8 cellular contexts compared by ENCODE assay signal in the genomic region with DNA sequence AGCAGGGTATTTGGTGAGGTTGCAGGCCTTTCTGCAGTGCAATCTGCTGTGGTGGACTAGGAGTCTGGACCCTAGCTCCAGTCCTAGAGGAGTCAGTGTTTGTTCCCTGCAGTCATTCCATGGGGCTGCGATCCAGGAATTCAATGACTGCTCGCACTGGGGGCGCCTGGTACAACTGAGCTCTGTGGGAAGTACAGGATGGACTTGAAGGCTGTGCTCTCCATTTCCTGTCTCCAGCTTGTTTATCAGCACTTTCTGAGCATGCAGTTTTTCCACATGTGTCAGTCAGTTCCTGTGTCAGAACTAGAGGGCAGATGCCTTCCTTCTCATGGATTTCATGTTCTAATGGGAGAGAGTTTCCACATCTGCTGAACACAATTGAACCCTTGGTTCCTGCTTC. TPM values are rescaled to one million over a fixed set of nuclear protein-coding genes. Genes with fewer than 3 reads are reported as not detected.
DNase-seq lines count a peak whose midpoint lies in the region; ATAC-seq and TF ChIP-seq lines count a peak whose summit lies in the region.

No MANE protein-coding gene starts in this region.

- no peak overlapping the region for H3K4me2 ChIP-seq in mammary epithelial cell (ENCODE audit: insufficient read depth, low read depth, low read length)

- in situ Hi-C loops in mammary epithelial cell (cut with MboI; ENCODE audit: low sequenced_read_pairs in 2 of 2): no loop called here

- H3K9me3 ChIP-seq in mammary epithelial cell (replicated peaks; ENCODE audit: insufficient read depth, low read length): no peaks in the 10 kb centered on the region
- no peaks in the 10 kb centered on the region for H3K9me3 ChIP-seq in esophagus squamous epithelium
- H3K9me3 ChIP-seq in uterus: no peaks in the 10 kb centered on the region

- no peaks in the 10 kb centered on the region for H3K27me3 Mint-ChIP-seq in MCF 10A (ENCODE audit: insufficient read depth, unreplicated experiment)

- H3K27me3 ChIP-seq in mammary epithelial cell (ENCODE audit: insufficient read depth, low read length) (no peaks in the 10 kb centered on the region), esophagus squamous epithelium (no peaks in the 10 kb centered on the region), uterus (no peaks in the 10 kb centered on the region)

- H2AFZ ChIP-seq in mammary epithelial cell (ENCODE audit: low read depth, low read length): no peak overlapping the region

- POLR2A ChIA-PET in MCF 10A (lab: Yijun Ruan, JAX): interaction anchor here (0.6 to 1.1 kb wide), 2 partner anchors 53 to 1300 kb away, joined by 3 read pairs; no protein-coding TSS in a partner anchor

- H3K36me3 ChIP-seq in mammary epithelial cell (ENCODE audit: insufficient read depth, low read length) (no peaks in the 10 kb centered on the region), esophagus squamous epithelium (peaks cover 0 to 18% (median 0%) of the 10 kb centered on the region in 3 donors), uterus (no peaks in the 10 kb centered on the region)

- intact Hi-C loops in mammary epithelial cell (cut with micrococcal nuclease) (no loop called here), MCF 10A (cut with micrococcal nuclease) (no loop called here), esophagus squamous epithelium (cut with DNase I) (no loop called here), uterus (cut with DNase I; ENCODE audit: low total_unique reads) (no loop called here)

- dilution Hi-C loops in mammary epithelial cell (cut with HindIII; ENCODE audit: low sequenced_read_pairs): no loop called here

- peaks cover 23% of the 10 kb centered on the region for H3K4me1 ChIP-seq in mammary epithelial cell (ENCODE audit: insufficient read depth, low read length)
- H3K4me1 ChIP-seq in esophagus squamous epithelium: peaks cover 6 to 55% (median 18%) of the 10 kb centered on the region in 3 donors
- H3K4me1 ChIP-seq in uterus: peaks cover 5 to 8% of the 10 kb centered on the region in 2 donors

- CTCF ChIA-PET in mammary epithelial cell (lab: Charles Lee; ENCODE audit: low non-redundant PET) (no interaction called here), MCF 10A (lab: Yijun Ruan, JAX) (interaction anchor here (0.6 kb wide), 1 partner anchor 199 kb away, joined by 3 read pairs; no protein-coding TSS in a partner anchor)

- DNase-seq in mammary epithelial cell (peak; percentile 4), MCF 10A (ENCODE audit: unreplicated experiment) (no peak), esophagus squamous epithelium (lab: John Stamatoyannopoulos, UW) (no peak), midbrain (lab: John Stamatoyannopoulos, UW) (peak; percentile 84), uterus (peak in 1 of 2 donors; percentile 26), mucosa of gallbladder (ENCODE audit: low spot score) (no peak), T1000 (lab: John Stamatoyannopoulos, UW) (no peak)

- no peak for TF ChIP-seq POLR2A in esophagus squamous epithelium (IDR thresholded peaks at IDR 0.05)
- no peak for TF ChIP-seq POLR2A in uterus (IDR thresholded peaks at IDR 0.05)

- no TSS peak for BruUV-seq in mammary epithelial cell (replicated peaks; lab: Mats Ljungman, UMichigan)
- no TSS peak for BruUV-seq in MCF 10A (replicated peaks; lab: Mats Ljungman, UMichigan)

- H3K27ac ChIP-seq in mammary epithelial cell (ENCODE audit: insufficient read depth, low read depth, low read length) (no peak overlapping the region), esophagus squamous epithelium (peak overlapping the region; percentile 24 to 80 (median 70)), uterus (peak overlapping the region; percentile 59 to 64)

- peaks cover 48% of the 10 kb centered on the region for H3K36me3 Mint-ChIP-seq in MCF 10A (ENCODE audit: insufficient read depth, unreplicated experiment)

- no peak overlapping the region for H3K27ac Mint-ChIP-seq in MCF 10A (ENCODE audit: low read depth, unreplicated experiment)

- WGBS in mammary epithelial cell (ENCODE audit: low coverage, missing lambda C conversion rate): 96% methylated on average over 3 of the region's 3 CpGs
- WGBS in esophagus squamous epithelium, 2 donors: 51 to 80% methylated on average over 3 of the region's 3 CpGs

- TF ChIP-seq CTCF in mammary epithelial cell (conservative IDR thresholded peaks at IDR 0.05 in 1 of 2, IDR thresholded peaks at IDR 0.05 in 1 of 2; ENCODE audit: extremely low read depth in 1 of 2, insufficient read depth in 1 of 2, low read depth in 1 of 2, low read length in 2 of 2) (no peak), MCF 10A (IDR thresholded peaks at IDR 0.05; ENCODE audit: unreplicated experiment) (no peak), esophagus squamous epithelium (IDR thresholded peaks at IDR 0.05) (no peak), uterus (IDR thresholded peaks at IDR 0.05) (no peak)

- H3K9ac ChIP-seq in mammary epithelial cell (ENCODE audit: insufficient read depth, low read length): no peak overlapping the region

- H3K79me2 ChIP-seq in mammary epithelial cell (ENCODE audit: insufficient read depth, low read length): no peaks in the 10 kb centered on the region

- H3K4me3 ChIP-seq in mammary epithelial cell (replicated peaks in 1 of 3; ENCODE audit: insufficient read depth in 1 of 3, low read depth in 2 of 3, low read length in 3 of 3) (no peak overlapping the region), esophagus squamous epithelium (no peak overlapping the region), uterus (no peak overlapping the region)

- no peak overlapping the region for H3K4me3 Mint-ChIP-seq in MCF 10A (ENCODE audit: unreplicated experiment)

- no peaks in the 10 kb centered on the region for H3K9me3 Mint-ChIP-seq in MCF 10A (ENCODE audit: unreplicated experiment)

- H3K4me1 Mint-ChIP-seq in MCF 10A (ENCODE audit: insufficient read depth, unreplicated experiment): peaks cover 25% of the 10 kb centered on the region

- no peak for ATAC-seq in GM21529 (IDR thresholded peaks at IDR 0.05; ENCODE audit: unreplicated experiment)

- no peaks in the 10 kb centered on the region for H4K20me1 ChIP-seq in mammary epithelial cell (ENCODE audit: insufficient read depth, low read length)

RNA-seq across cellular contexts. Expression of a gene that starts 46.7 kb away (rescaled TPM):
- total RNA-seq in mammary epithelial cell (10 to 100 TPM; 43.2 to 44.9 TPM), MCF 10A (2022) (52.2 and 62.2 TPM in 2 replicates), esophagus squamous epithelium (100 to 1,000 TPM in 1 of 4 donors, 10 to 100 TPM in 3; 52.6 to 104 (median 83.0) TPM), uterus (100 to 1,000 TPM in 1 of 4 donors, 10 to 100 TPM in 3; 40.9 to 100 (median 49.7) TPM), mucosa of gallbladder (57.2 TPM)
- polyA plus RNA-seq in mammary epithelial cell: 53.1 TPM
- polyA minus RNA-seq in mammary epithelial cell: 15.9 TPM

RNA-seq across cellular contexts. Expression of a gene that starts 54.3 kb away (rescaled TPM):
- total RNA-seq in mammary epithelial cell (10 to 100 TPM; 39.6 to 42.2 TPM), MCF 10A (2022) (55.1 and 62.2 TPM in 2 replicates), esophagus squamous epithelium (10 to 100 TPM in 2 of 4 donors, 1 to 10 TPM in 2; 6.5 to 25.9 (median 12.2) TPM), uterus (10 to 100 TPM; 15.1 to 50.5 (median 41.1) TPM), mucosa of gallbladder (23.2 TPM)
- 12.4 TPM for polyA plus RNA-seq in mammary epithelial cell
- polyA minus RNA-seq in mammary epithelial cell: 6.9 TPM

Comparison
In these comparisons a context has a peak if more than half of its experiments do, and no peak if none do; other contexts are left out.
1. DNase-seq: peak in mammary epithelial cell (single experiment) and midbrain (single experiment); none in MCF 10A (single experiment), esophagus squamous epithelium (single experiment), mucosa of gallbladder (single experiment) and T1000 (single experiment).